In the genomic region with DNA sequence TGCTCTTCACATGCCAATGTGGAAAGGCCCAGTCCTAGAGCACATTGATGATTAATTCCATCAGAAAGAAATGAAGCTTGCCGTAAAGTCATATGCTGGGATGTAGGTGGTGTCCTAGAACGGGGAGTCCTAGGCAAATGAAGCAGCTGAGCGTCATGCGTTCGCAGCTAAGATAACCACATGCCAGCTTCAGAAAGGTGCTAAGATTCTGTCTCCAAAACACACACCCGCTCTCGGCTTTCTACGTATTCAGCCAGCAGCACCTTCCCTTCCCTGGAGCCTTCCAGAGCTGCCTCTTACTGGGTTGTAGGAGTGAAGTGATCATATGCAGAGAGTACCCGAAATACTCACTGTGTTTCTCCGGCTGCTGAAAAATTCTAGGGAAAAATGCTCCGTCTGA, we compare ENCODE assay signal across 19 cellular contexts.
DNase-seq lines count a peak whose midpoint lies in the region; ATAC-seq and TF ChIP-seq lines count a peak whose summit lies in the region.
"Had no signal": no experiment of that assay in that cellular context is flagged by ENCODE, and none has a peak within 500 bp of the region (broad histone marks: within the 10 kb centered on the region; RNA-seq: fewer than 3 reads in every experiment).

No MANE protein-coding gene starts in this region.

- no peaks in the 10 kb centered on the region for H3K79me2 ChIP-seq in GM23338 (replicated peaks; ENCODE audit: insufficient read depth)

- no peaks in the 10 kb centered on the region for H3K36me3 Mint-ChIP-seq in GM23338 (ENCODE audit: low read depth)
- H3K36me3 Mint-ChIP-seq: CD8-positive, alpha-beta T cell had no signal

- H3K27me3 ChIP-seq in GM23338 (ENCODE audit: insufficient read depth) (no peaks in the 10 kb centered on the region), layer of hippocampus (ENCODE audit: control insufficient read depth, insufficient read depth, low read length) (no peaks in the 10 kb centered on the region)
- H3K27me3 ChIP-seq: BLaER1, SJSA1 had no signal

- H3F3A ChIP-seq in GM23338 (replicated peaks; ENCODE audit: low read depth): no peaks in the 10 kb centered on the region

- no peak overlapping the region for H3K27ac ChIP-seq in GM23338 (ENCODE audit: low read depth)
- peak overlapping the region; percentile 89 for H3K27ac ChIP-seq in cingulate gyrus (ENCODE audit: low read depth, low read length)
- H3K27ac ChIP-seq in layer of hippocampus (ENCODE audit: low read depth, low read length): peak overlapping the region; percentile 23
- H3K27ac ChIP-seq: A549, BLaER1, SJSA1 had no signal

- 0 out of 2 replicates have a peak, but pooled peaks cover 2% of the 10 kb centered on the region for H3K36me3 ChIP-seq in GM23338 (ENCODE audit: insufficient read depth)
- H3K36me3 ChIP-seq: BLaER1, SJSA1 had no signal

- H3K27ac Mint-ChIP-seq in GM23338: no peak overlapping the region
- H3K27ac Mint-ChIP-seq: CD8-positive, alpha-beta T cell; IgD-negative memory B cell had no signal

- peaks cover 27% of the 10 kb centered on the region for H3K4me1 ChIP-seq in GM23338 (ENCODE audit: insufficient read depth)
- H3K4me1 ChIP-seq: A549 had no signal

- H3K9me3 Mint-ChIP-seq in GM23338: no peaks in the 10 kb centered on the region
- H3K9me3 Mint-ChIP-seq: CD8-positive, alpha-beta T cell; IgD-negative memory B cell had no signal

- H3K4me3 Mint-ChIP-seq in GM23338: no peak overlapping the region
- H3K4me3 Mint-ChIP-seq: CD8-positive, alpha-beta T cell; IgD-negative memory B cell had no signal

- peaks cover 50% of the 10 kb centered on the region for H3K4me1 Mint-ChIP-seq in GM23338
- H3K4me1 Mint-ChIP-seq: IgD-negative memory B cell had no signal

- ATAC-seq in GM23338 (no peak), GM18498 (IDR thresholded peaks at IDR 0.05; ENCODE audit: unreplicated experiment) (no peak), HG02759 (IDR thresholded peaks at IDR 0.05; ENCODE audit: unreplicated experiment) (no peak)
- ATAC-seq: A549; CD8-positive, alpha-beta T cell; GM12878 had no signal

- H2AFZ ChIP-seq in GM23338: 0 out of 2 replicates have a peak overlapping the region, but pooled peaks have one; percentile 59

- no peak overlapping the region for H3K4me2 ChIP-seq in GM23338
- H3K4me2 ChIP-seq: A549, BLaER1 had no signal

- TF ChIP-seq CTCF in GM23338 (conservative IDR thresholded peaks at IDR 0.05; ENCODE audit: low read depth in 2 of 2): no peak

- no peaks in the 10 kb centered on the region for H4K20me1 ChIP-seq in GM23338 (replicated peaks; ENCODE audit: insufficient read depth)
- H4K20me1 ChIP-seq: BLaER1 had no signal

- DNase-seq in GM23338 (ENCODE audit: low spot score) (no peak), putamen (ENCODE audit: low spot score) (peak; percentile 33), NCI-H2171 (lab: John Stamatoyannopoulos, UW) (no peak)
- DNase-seq: CD8-positive, alpha-beta T cell; DND-41; NCI-H1105; NCI-H2029 treated with DMSO at 0.1 percent for 48 hours; NCI-H345; NCI-H524; NCI-H82 had no signal

- no peak overlapping the region for H3K4me3 ChIP-seq in GM23338
- H3K4me3 ChIP-seq: A549, BLaER1, GM12878, SJSA1 had no signal

- peaks cover 8% of the 10 kb centered on the region for H3K9me2 ChIP-seq in GM23338 (ENCODE audit: insufficient read depth)

- H3K27me3 Mint-ChIP-seq in GM23338 (ENCODE audit: insufficient read depth, low read depth, poor library complexity): no peaks in the 10 kb centered on the region

TF ChIP-seq in GM23338, 12 proteins besides CTCF, POLR2A, EP300 and RAD21 (continues in another document):
- no peak for TF ChIP-seq CREB1 (CRISPR knock-in tag; IDR thresholded peaks at IDR 0.05; ENCODE audit: low read depth)
- no peak for TF ChIP-seq EZH2phosphoT487 (IDR thresholded peaks at IDR 0.05; ENCODE audit: unreplicated experiment)
- no peak for TF ChIP-seq STAT1 (IDR thresholded peaks at IDR 0.05; ENCODE audit: unreplicated experiment)
- no peak for TF ChIP-seq ZNF462 (CRISPR knock-in tag; IDR thresholded peaks at IDR 0.05)
- TF ChIP-seq NANOG (IDR thresholded peaks at IDR 0.05; ENCODE audit: borderline replicate concordance): no peak
- TF ChIP-seq REST (IDR thresholded peaks at IDR 0.05; ENCODE audit: unreplicated experiment): no peak
- no peak for TF ChIP-seq ZNF114 (CRISPR knock-in tag; IDR thresholded peaks at IDR 0.05)
- no peak for TF ChIP-seq ZNF331 (CRISPR knock-in tag; IDR thresholded peaks at IDR 0.05; ENCODE audit: low read depth)
- no peak for TF ChIP-seq JUNB (IDR thresholded peaks at IDR 0.05; ENCODE audit: unreplicated experiment)
- TF ChIP-seq POLR2AphosphoS5 (IDR thresholded peaks at IDR 0.05; ENCODE audit: low read depth): no peak
